In genomic region chr20:56513096-56513806, GRCh38 we compare ENCODE assay signal across 34 cellular contexts. TPM values are rescaled to one million over a fixed set of nuclear protein-coding genes. Genes with fewer than 3 reads are reported as not detected.
DNase-seq lines count a peak whose midpoint lies in the region; ATAC-seq and TF ChIP-seq lines count a peak whose summit lies in the region.
"Had no signal": no experiment of that assay in that cellular context is flagged by ENCODE, and none has a peak within 500 bp of the region (broad histone marks: within the 10 kb centered on the region; RNA-seq: fewer than 3 reads in every experiment).

No MANE protein-coding gene starts in this region.

- no TSS peak for BruUV-seq in Caco-2 (replicated peaks; lab: Mats Ljungman, UMichigan)

- H4K20me1 ChIP-seq in Karpas-422 (ENCODE audit: insufficient read depth, low read depth, low read length): no peaks in the 10 kb centered on the region

- intact Hi-C loops in Caco-2 (cut with micrococcal nuclease; ENCODE audit: unreplicated experiment) (no loop called here), heart left ventricle (cut with DNase I) (no loop called here)

- H3K36me3 Mint-ChIP-seq in Caco-2 (ENCODE audit: insufficient read depth, unreplicated experiment) (peaks cover 59% of the 10 kb centered on the region), glutamatergic neuron (ENCODE audit: unreplicated experiment) (no peaks in the 10 kb centered on the region), mesothelial cell of epicardium (peaks cover 8% of the 10 kb centered on the region)

- peaks cover 7% of the 10 kb centered on the region for H3K9me3 Mint-ChIP-seq in Caco-2 (ENCODE audit: unreplicated experiment)
- peaks cover 11% of the 10 kb centered on the region for H3K9me3 Mint-ChIP-seq in glutamatergic neuron (ENCODE audit: unreplicated experiment)
- no peaks in the 10 kb centered on the region for H3K9me3 Mint-ChIP-seq in mesothelial cell of epicardium
- H3K9me3 Mint-ChIP-seq: CD4-positive, alpha-beta T cell; T-helper 1 cell treated with Interleukin-12 subunit alpha and Interleukin-12 subunit beta and Interleukin-4 antibody, amounts not matched to agents 30 μg/mL and 1 μg/mL, for 36 hours had no signal

- H3K9me3 ChIP-seq in Caco-2 (no peaks in the 10 kb centered on the region), Karpas-422 (ENCODE audit: low read length) (no peaks in the 10 kb centered on the region), heart left ventricle (no peaks in the 10 kb centered on the region)
- H3K9me3 ChIP-seq: breast epithelium, MG63, SK-N-SH, tibial artery had no signal

- peak overlapping the region; percentile 20 for H3K27ac Mint-ChIP-seq in Caco-2 (ENCODE audit: unreplicated experiment)
- H3K27ac Mint-ChIP-seq in glutamatergic neuron (ENCODE audit: unreplicated experiment): peak overlapping the region; percentile 92
- H3K27ac Mint-ChIP-seq in mesothelial cell of epicardium: peak overlapping the region; percentile 78
- H3K27ac Mint-ChIP-seq: CD4-positive, alpha-beta T cell; stimulated activated naive CD8-positive, alpha-beta T cell treated with anti-CD3 and anti-CD28 coated beads, Interleukin-15, amount 100 ng/mL, for 72 hours; T-helper 1 cell treated with Interleukin-12 subunit alpha and Interleukin-12 subunit beta and Interleukin-4 antibody, amounts not matched to agents 30 μg/mL and 1 μg/mL, for 36 hours had no signal

- no peaks in the 10 kb centered on the region for H3K9me2 ChIP-seq in Karpas-422 (replicated peaks; ENCODE audit: insufficient read depth, low read length)
- H3K9me2 ChIP-seq: SK-N-SH had no signal

- DNase-seq in Caco-2 (no peak), Karpas-422 (peak; percentile 34), glutamatergic neuron (peak; percentile 54), mesothelial cell of epicardium (ENCODE audit: low spot score in 2 of 2, unreplicated experiment in 2 of 2) (no peak), substantia nigra (lab: John Stamatoyannopoulos, UW) (no peak), heart left ventricle (no peak)
- DNase-seq in NK-92 treated with Interleukin-12 subunit alpha and Interleukin-12 subunit beta, amount 100 ng/mL, for 24 hours (lab: John Stamatoyannopoulos, UW): no peak
- DNase-seq: activated CD4-positive, CD25-positive, alpha-beta regulatory T cell treated with anti-CD3 and anti-CD28 coated beads, Interleukin-2, amount 50 U/mL, for 72 hours; activated CD8-positive, alpha-beta memory T cell treated with anti-CD3 and anti-CD28 coated beads for 24 hours; activated T-cell treated with anti-CD3 and anti-CD28 coated beads, Interleukin-2, amount 50 U/mL, for 1 hour; amniotic stem cell; CD4-positive, alpha-beta T cell; effector CD4-positive, alpha-beta T cell; H7; head of caudate nucleus; left colon; MG63; naive thymus-derived CD8-positive, alpha-beta T cell; NCI-H2081 treated with DMSO at 0.1 percent for 48 hours; NCI-H82; OCI-M1; SK-N-SH; stimulated activated naive CD8-positive, alpha-beta T cell treated with anti-CD3 and anti-CD28 coated beads, Interleukin-15, amount 100 ng/mL, for 72 hours had no signal

- 78 to 82% (median 81%) methylated on average over 18 of the region's 18 CpGs for WGBS in heart left ventricle, 4 donors

- no peak overlapping the region for H2AFZ ChIP-seq in Karpas-422 (ENCODE audit: low read length)

- no peaks in the 10 kb centered on the region for H3K4me1 Mint-ChIP-seq in Caco-2 (ENCODE audit: low read depth, unreplicated experiment)
- peaks cover 37% of the 10 kb centered on the region for H3K4me1 Mint-ChIP-seq in glutamatergic neuron (ENCODE audit: low read depth, unreplicated experiment)
- H3K4me1 Mint-ChIP-seq in mesothelial cell of epicardium: peaks cover 4% of the 10 kb centered on the region
- H3K4me1 Mint-ChIP-seq: naive thymus-derived CD8-positive, alpha-beta T cell; stimulated activated naive CD8-positive, alpha-beta T cell treated with anti-CD3 and anti-CD28 coated beads, Interleukin-15, amount 100 ng/mL, for 72 hours had no signal

- no peak for TF ChIP-seq POLR2A in heart left ventricle (IDR thresholded peaks at IDR 0.05)

- no peak overlapping the region for H3K4me3 Mint-ChIP-seq in Caco-2 (ENCODE audit: unreplicated experiment)
- peak overlapping the region; percentile 70 for H3K4me3 Mint-ChIP-seq in glutamatergic neuron (ENCODE audit: unreplicated experiment)
- H3K4me3 Mint-ChIP-seq in mesothelial cell of epicardium: no peak overlapping the region
- H3K4me3 Mint-ChIP-seq: CD4-positive, alpha-beta T cell; naive thymus-derived CD8-positive, alpha-beta T cell; stimulated activated naive CD8-positive, alpha-beta T cell treated with anti-CD3 and anti-CD28 coated beads, Interleukin-15, amount 100 ng/mL, for 72 hours; T-helper 1 cell treated with Interleukin-12 subunit alpha and Interleukin-12 subunit beta and Interleukin-4 antibody, amounts not matched to agents 30 μg/mL and 1 μg/mL, for 36 hours had no signal

- H3K36me3 ChIP-seq in Caco-2 (ENCODE audit: control insufficient read depth, insufficient read depth, low read length) (peaks cover 7% of the 10 kb centered on the region; the same call in 1 of the 2 replicates), Karpas-422 (ENCODE audit: insufficient read depth, low read length) (peaks cover 22% of the 10 kb centered on the region), heart left ventricle (peaks cover 0 to 44% (median 32%) of the 10 kb centered on the region in 9 donors)

- peaks cover 15% of the 10 kb centered on the region; the same call in 1 of the 2 replicates for H3K79me2 ChIP-seq in Karpas-422 (ENCODE audit: low read length)

- H3K27me3 Mint-ChIP-seq in Caco-2 (ENCODE audit: insufficient read depth, unreplicated experiment) (no peaks in the 10 kb centered on the region), glutamatergic neuron (ENCODE audit: unreplicated experiment) (peaks cover 2% of the 10 kb centered on the region), mesothelial cell of epicardium (ENCODE audit: low read depth) (no peaks in the 10 kb centered on the region)
- H3K27me3 Mint-ChIP-seq: CD4-positive, alpha-beta T cell; naive thymus-derived CD8-positive, alpha-beta T cell; stimulated activated naive CD8-positive, alpha-beta T cell treated with anti-CD3 and anti-CD28 coated beads, Interleukin-15, amount 100 ng/mL, for 72 hours had no signal

- ATAC-seq in GM21576 (IDR thresholded peaks at IDR 0.05; ENCODE audit: unreplicated experiment) (no peak), heart left ventricle (no peak)
- ATAC-seq: K562; left colon; naive thymus-derived CD8-positive, alpha-beta T cell; stimulated activated naive CD8-positive, alpha-beta T cell treated with anti-CD3 and anti-CD28 coated beads, Interleukin-15, amount 100 ng/mL, for 72 hours had no signal

- CTCF ChIA-PET in Caco-2 (lab: Charles Lee): no interaction called here

- POLR2A ChIA-PET in Caco-2 (lab: Charles Lee): no interaction called here

- TF ChIP-seq CTCF in Caco-2 (IDR thresholded peaks at IDR 0.05; ENCODE audit: insufficient read depth in 1 of 2, low read depth in 1 of 2, low read length in 1 of 2, severe bottlenecking in 1 of 2, unreplicated experiment in 1 of 2) (no peak), glutamatergic neuron (IDR thresholded peaks at IDR 0.05; ENCODE audit: partially characterized antibody, unreplicated experiment) (no peak), mesothelial cell of epicardium (IDR thresholded peaks at IDR 0.05; ENCODE audit: unreplicated experiment) (no peak), heart left ventricle (IDR thresholded peaks at IDR 0.05) (no peak)

- no peak overlapping the region for H3K9ac ChIP-seq in Karpas-422 (ENCODE audit: low read length)
- H3K9ac ChIP-seq: SK-N-SH had no signal

- H3K27me3 ChIP-seq in Caco-2 (replicated peaks; ENCODE audit: control insufficient read depth, insufficient read depth, low read length) (no peaks in the 10 kb centered on the region), Karpas-422 (ENCODE audit: low read length) (no peaks in the 10 kb centered on the region), heart left ventricle (no peaks in the 10 kb centered on the region)
- H3K27me3 ChIP-seq: breast epithelium, MG63, tibial artery had no signal

- H3K27ac ChIP-seq in Karpas-422 (ENCODE audit: low read length) (no peak overlapping the region), substantia nigra (ENCODE audit: low read depth, low read length, poor library complexity, severe bottlenecking) (no peak overlapping the region), heart left ventricle (no peak overlapping the region)
- H3K27ac ChIP-seq: breast epithelium, skin epidermis, tibial artery had no signal

- H3K4me1 ChIP-seq in Caco-2 (no peaks in the 10 kb centered on the region), Karpas-422 (ENCODE audit: low read length) (peaks cover 7% of the 10 kb centered on the region), heart left ventricle (peaks cover 0 to 15% (median 2%) of the 10 kb centered on the region in 12 donors)
- H3K4me1 ChIP-seq: breast epithelium had no signal

- H3K4me2 ChIP-seq in Karpas-422 (ENCODE audit: low read depth, low read length, poor library complexity, severe bottlenecking): no peak overlapping the region
- H3K4me2 ChIP-seq: SK-N-SH had no signal

- no peak overlapping the region for H3K4me3 ChIP-seq in Caco-2 (ENCODE audit: low read depth, low read length)
- H3K4me3 ChIP-seq in Karpas-422 (ENCODE audit: low read length): no peak overlapping the region
- H3K4me3 ChIP-seq in heart left ventricle: no peak overlapping the region
- H3K4me3 ChIP-seq: breast epithelium, K562, MG63, skin epidermis, tibial artery had no signal

RNA-seq across cellular contexts. Expression of gene FAM209A, which starts 11.3 kb away (rescaled TPM):
- total RNA-seq in Caco-2 (2022) (0.57 and 1.2 TPM in 2 replicates), glutamatergic neuron (ENCODE audit: unreplicated experiment) (not detected), mesothelial cell of epicardium (0.34 to 1.3 TPM (median 0.55 TPM) in 3 replicates), heart left ventricle (under 1 TPM in 1 of 9 donors, not detected in 8; 0.35 TPM)
- total RNA-seq in Karpas-422 (2014; rRNA removed; shearing (Covaris generic); ENCODE audit: low replicate concordance): 0.25 TPM in 1 of 2 replicates, not detected in the other
- not detected for polyA plus RNA-seq in heart left ventricle
- total RNA-seq: A172, Daoy, epithelial cell of proximal tubule, omental fat pad, pulmonary artery endothelial cell had no signal
- polyA plus RNA-seq: SK-N-SH had no signal

RNA-seq across cellular contexts. Expression of gene FAM209B, which starts 19.8 kb away (rescaled TPM):
- total RNA-seq in Caco-2 (2022) (not detected in 2 replicates), glutamatergic neuron (ENCODE audit: unreplicated experiment) (not detected), mesothelial cell of epicardium (0.36 to 0.60 TPM in 2 of 3 replicates, not detected in the other), heart left ventricle (under 1 TPM in 2 of 9 donors, not detected in 7; 0.42 to 0.53 TPM)
- total RNA-seq in Karpas-422 (2014; rRNA removed; shearing (Covaris generic); ENCODE audit: low replicate concordance): 0.60 TPM in 1 of 2 replicates, not detected in the other
- polyA plus RNA-seq in heart left ventricle: under 1 TPM; 0.50 to 0.76 TPM
- total RNA-seq: A172, breast epithelium, Daoy, epithelial cell of proximal tubule, K562, left colon, omental fat pad, pulmonary artery endothelial cell had no signal
- polyA plus RNA-seq: SK-N-SH had no signal

RNA-seq across cellular contexts. Expression of gene RTF2, which starts 44.8 kb away (rescaled TPM):
- total RNA-seq in Caco-2 (2022) (146 and 157 TPM in 2 replicates), glutamatergic neuron (ENCODE audit: unreplicated experiment) (66.3 TPM), mesothelial cell of epicardium (59.5 to 63.2 TPM (median 61.9 TPM) in 3 replicates), heart left ventricle (100 to 1,000 TPM in 1 of 9 donors, 10 to 100 TPM in 8; 61.9 to 101 (median 86.2) TPM)
- total RNA-seq in Karpas-422 (2014; rRNA removed; shearing (Covaris generic); ENCODE audit: low replicate concordance): 43.3 and 46.0 TPM in 2 replicates
- 100 to 1,000 TPM in 1 of 2 donors, 10 to 100 TPM in 1; 50.7 to 114 TPM for polyA plus RNA-seq in heart left ventricle

Comparison
In these comparisons a context has a peak if more than half of its experiments do, and no peak if none do; other contexts are left out.
1. DNase-seq: peak in Karpas-422 (single experiment) and glutamatergic neuron (single experiment); none in Caco-2 (0 of 2), mesothelial cell of epicardium (0 of 2), substantia nigra (0 of 49), NK-92 treated with Interleukin-12 subunit alpha and Interleukin-12 subunit beta, amount 100 ng/mL, for 24 hours (single experiment) and heart left ventricle (0 of 5).
2. H3K27ac Mint-ChIP-seq: peak in every context shown above with its lines; median percentile 92 in glutamatergic neuron; 78 in mesothelial cell of epicardium; 20 in Caco-2.